ENCODE assay signal across 27 cellular contexts in the genomic region with DNA sequence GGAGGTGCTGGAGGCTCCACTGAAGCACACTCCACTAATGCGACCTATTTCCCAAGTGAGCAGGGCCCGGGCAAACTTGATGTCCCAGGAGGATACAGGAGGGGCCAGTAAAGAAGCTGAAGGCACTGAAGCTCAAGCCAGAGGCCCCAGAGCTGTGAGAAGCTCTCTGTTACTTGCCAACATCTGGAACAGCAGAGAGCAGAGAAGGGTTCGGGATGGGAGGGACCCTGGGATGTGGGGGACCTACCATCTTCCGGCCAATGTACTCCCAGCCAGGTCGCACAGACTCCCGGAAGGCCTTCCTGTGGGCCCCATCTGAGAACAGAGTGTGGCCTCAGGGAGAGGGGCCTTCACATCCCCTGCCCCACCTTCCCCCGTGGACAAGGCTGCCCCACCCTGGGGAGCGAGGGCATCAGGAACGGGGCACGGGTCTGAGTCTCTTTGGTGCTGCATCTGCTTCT. TPM values are rescaled to one million over a fixed set of nuclear protein-coding genes. Genes with fewer than 3 reads are reported as not detected.
DNase-seq lines count a peak whose midpoint lies in the region; ATAC-seq and TF ChIP-seq lines count a peak whose summit lies in the region.
"Had no signal": no experiment of that assay in that cellular context is flagged by ENCODE, and none has a peak within 500 bp of the region (broad histone marks: within the 10 kb centered on the region; RNA-seq: fewer than 3 reads in every experiment).

No MANE protein-coding gene starts in this region.

- TF ChIP-seq CTCF in dorsolateral prefrontal cortex (IDR thresholded peaks at IDR 0.05 in 54 of 56, conservative IDR thresholded peaks at IDR 0.05 in 2 of 56; ENCODE audit: low read depth in 1 of 56, partially characterized antibody in 56 of 56) (no peak), osteoblast (IDR thresholded peaks at IDR 0.05; ENCODE audit: extremely low read depth, low read depth, low read length) (no peak)

- H3K4me3 ChIP-seq in dorsolateral prefrontal cortex (peak overlapping the region in 7 of 59 donors; percentile 7 to 35 (median 28)), osteoblast (ENCODE audit: insufficient read depth, low read length) (no peak overlapping the region)
- H3K4me3 ChIP-seq: adrenal gland, colonic mucosa, esophagus muscularis mucosa, prostate gland, uterus had no signal

- no peak for DNase-seq in stimulated activated naive CD8-positive, alpha-beta T cell treated with anti-CD3 and anti-CD28 coated beads, Interleukin-15, amount 100 ng/mL, for 72 hours
- DNase-seq in stimulated activated naive CD8-positive, alpha-beta T cell treated with anti-CD3 and anti-CD28 coated beads, Interleukin-15, Interleukin-2, amounts not matched to agents 100 U/mL and 50 U/mL, for 24 hours, result no peak
- DNase-seq in dorsolateral prefrontal cortex (peak in 2 of 10 donors; percentile 33 to 40), osteoblast (ENCODE audit: insufficient read length, low spot score, missing footprints) (peak; percentile 79), SIG-M5 treated with dmso at 0.1 percent for 504 hours (lab: John Stamatoyannopoulos, UW; ENCODE audit: unreplicated experiment) (no peak), NCI-H69 (lab: John Stamatoyannopoulos, UW) (no peak)
- DNase-seq in stimulated activated CD4-positive, alpha-beta T cell treated with anti-CD3 and anti-CD28 coated beads, Interleukin-4, amount 100 ng/mL, for 1 hour, result no peak
- DNase-seq: activated B cell treated with CpG ODN at 0.5 μM for 24 hours; activated T-cell treated with anti-CD3 and anti-CD28 coated beads, Interleukin-2, amount 50 U/mL, for 1 hour; brain microvascular endothelial cell; colonic mucosa; EL; endodermal cell; foreskin melanocyte; HCEC 1CT; Karpas-422; NCI-H2171 treated with DMSO at 0.1 percent for 48 hours; NCI-H526; T1000; uterus had no signal

- H3K27ac ChIP-seq in dorsolateral prefrontal cortex (peak overlapping the region in 58 of 59 donors; percentile 27 to 100 (median 80)), osteoblast (ENCODE audit: low read depth, low read length) (no peak overlapping the region)
- H3K27ac ChIP-seq: adrenal gland, brain microvascular endothelial cell, colonic mucosa, esophagus muscularis mucosa, prostate gland, uterus had no signal

- no peaks in the 10 kb centered on the region for H3K79me2 ChIP-seq in osteoblast (ENCODE audit: insufficient read depth, low read length)

- no peak overlapping the region for H2AFZ ChIP-seq in osteoblast (ENCODE audit: low read length)

- H3K27me3 ChIP-seq in dorsolateral prefrontal cortex, result no peaks in the 10 kb centered on the region
- H3K27me3 ChIP-seq in osteoblast (ENCODE audit: insufficient read depth, low read length), result peaks cover 7% of the 10 kb centered on the region
- H3K27me3 ChIP-seq: adrenal gland, colonic mucosa, uterus had no signal

- no peaks in the 10 kb centered on the region for H3K4me1 ChIP-seq in osteoblast (ENCODE audit: insufficient read depth, low read length)
- H3K4me1 ChIP-seq: adrenal gland, colonic mucosa, prostate gland, uterus had no signal

- H3K9me3 Mint-ChIP-seq in stimulated activated naive CD8-positive, alpha-beta T cell treated with anti-CD3 and anti-CD28 coated beads, Interleukin-15, amount 100 ng/mL, for 72 hours, result no peaks in the 10 kb centered on the region
- H3K9me3 Mint-ChIP-seq: activated B cell treated with CpG ODN at 0.5 μM for 24 hours; activated CD4-positive, alpha-beta memory T cell treated with anti-CD3 and anti-CD28 coated beads, Interleukin-2, amount 10 ng/mL, durations not matched to agents 7 days and 5 days; endodermal cell; neural crest cell had no signal

- H3K27ac Mint-ChIP-seq in stimulated activated naive CD8-positive, alpha-beta T cell treated with anti-CD3 and anti-CD28 coated beads, Interleukin-15, amount 100 ng/mL, for 72 hours, result no peak overlapping the region
- H3K27ac Mint-ChIP-seq: activated B cell treated with CpG ODN at 0.5 μM for 24 hours; activated CD4-positive, alpha-beta memory T cell treated with anti-CD3 and anti-CD28 coated beads, Interleukin-2, amount 10 ng/mL, durations not matched to agents 7 days and 5 days; CD4-positive, CD25-positive, alpha-beta regulatory T cell; endodermal cell had no signal

- peak; percentile 21 for ATAC-seq in stimulated activated naive CD8-positive, alpha-beta T cell treated with anti-CD3 and anti-CD28 coated beads, Interleukin-15, amount 100 ng/mL, for 72 hours
- ATAC-seq in stimulated activated naive CD8-positive, alpha-beta T cell treated with anti-CD3 and anti-CD28 coated beads, Interleukin-15, Interleukin-2, amounts not matched to agents 100 U/mL and 50 U/mL, for 24 hours, result no peak

- H3K36me3 ChIP-seq in osteoblast (ENCODE audit: insufficient read depth, low read length), result no peaks in the 10 kb centered on the region
- H3K36me3 ChIP-seq: adrenal gland, brain microvascular endothelial cell, colonic mucosa, esophagus muscularis mucosa, prostate gland, uterus had no signal

- no peak overlapping the region for H3K4me3 Mint-ChIP-seq in stimulated activated naive CD8-positive, alpha-beta T cell treated with anti-CD3 and anti-CD28 coated beads, Interleukin-15, amount 100 ng/mL, for 72 hours
- H3K4me3 Mint-ChIP-seq: activated B cell treated with CpG ODN at 0.5 μM for 24 hours; activated CD4-positive, alpha-beta memory T cell treated with anti-CD3 and anti-CD28 coated beads, Interleukin-2, amount 10 ng/mL, durations not matched to agents 7 days and 5 days; CD4-positive, CD25-positive, alpha-beta regulatory T cell; endodermal cell; neural crest cell had no signal

- intact Hi-C loops in dorsolateral prefrontal cortex (cut with DNase I), result loop anchor here in 1 of 2 donors (5.0 kb wide), 1 partner anchor 97 kb away; the partner anchor contains the start of gene NKTR

- no peaks in the 10 kb centered on the region for H4K20me1 ChIP-seq in osteoblast (ENCODE audit: insufficient read depth, low read length)

- H3K27me3 Mint-ChIP-seq in stimulated activated naive CD8-positive, alpha-beta T cell treated with anti-CD3 and anti-CD28 coated beads, Interleukin-15, amount 100 ng/mL, for 72 hours, result peaks cover 18% of the 10 kb centered on the region

- no peak overlapping the region for H3K4me2 ChIP-seq in osteoblast (ENCODE audit: insufficient read depth, low read length)

- peaks cover 11% of the 10 kb centered on the region for H3K4me1 Mint-ChIP-seq in stimulated activated naive CD8-positive, alpha-beta T cell treated with anti-CD3 and anti-CD28 coated beads, Interleukin-15, amount 100 ng/mL, for 72 hours
- H3K4me1 Mint-ChIP-seq: activated B cell treated with CpG ODN at 0.5 μM for 24 hours, endodermal cell had no signal

- no peaks in the 10 kb centered on the region for H3K9me3 ChIP-seq in osteoblast (ENCODE audit: low read depth, low read length)
- H3K9me3 ChIP-seq: adrenal gland, colonic mucosa, esophagus muscularis mucosa, prostate gland, uterus had no signal

RNA-seq across cellular contexts. Expression of gene HHATL, which starts 3.1 kb away (rescaled TPM):
- 100 to 1,000 TPM in 90 of 120 experiments, 10 to 100 TPM in 30; 39.4 to 400 (median 145) TPM for total RNA-seq in dorsolateral prefrontal cortex
- total RNA-seq in osteoblast, result not detected in 2 replicates
- total RNA-seq: activated B cell treated with CpG ODN at 0.5 μM for 24 hours; CD4-positive, CD25-positive, alpha-beta regulatory T cell; endodermal cell; lung microvascular endothelial cell; neural crest cell had no signal

RNA-seq across cellular contexts. Expression of gene KLHL40, which starts 14.2 kb away (rescaled TPM):
- total RNA-seq in dorsolateral prefrontal cortex (under 1 TPM in 16 of 120 experiments, not detected in 104; 0.16 to 0.51 (median 0.24) TPM), osteoblast (not detected in 2 replicates)
- total RNA-seq: activated B cell treated with CpG ODN at 0.5 μM for 24 hours; activated CD4-positive, alpha-beta memory T cell treated with anti-CD3 and anti-CD28 coated beads, Interleukin-2, amount 10 ng/mL, durations not matched to agents 7 days and 5 days; CD4-positive, CD25-positive, alpha-beta regulatory T cell; colonic mucosa; endodermal cell; lung microvascular endothelial cell; neural crest cell; uterus had no signal

RNA-seq across cellular contexts. Expression of gene ZBTB47, which starts 46.0 kb away (rescaled TPM):
- 100 to 1,000 TPM in 3 of 120 experiments, 10 to 100 TPM in 117; 45.2 to 122 (median 62.1) TPM for total RNA-seq in dorsolateral prefrontal cortex
- 39.2 and 41.3 TPM in 2 replicates for total RNA-seq in osteoblast

Comparison
In these comparisons a context has a peak if more than half of its experiments do, and no peak if none do; other contexts are left out.
1. RNA of gene HHATL, which starts 3.1 kb away (total RNA-seq): 39.4 to 400 TPM in dorsolateral prefrontal cortex; not detected in osteoblast; every median in the first group is over 10 times any median in the second.